ENCODE assay signal across 8 cellular contexts in genomic region chr2:172480301-172481218, GRCh38. TPM values are rescaled to one million over a fixed set of nuclear protein-coding genes. Genes with fewer than 3 reads are reported as not detected.
DNase-seq lines count a peak whose midpoint lies in the region; ATAC-seq lines count a peak whose summit lies in the region.
"Had no signal": no experiment of that assay in that cellular context is flagged by ENCODE, and none has a peak within 500 bp of the region (broad histone marks: within the 10 kb centered on the region; RNA-seq: fewer than 3 reads in every experiment).

No MANE protein-coding gene starts in this region.

- no peaks in the 10 kb centered on the region for H3K27me3 Mint-ChIP-seq in activated naive CD8-positive, alpha-beta T cell treated with anti-CD3 and anti-CD28 coated beads for 36 hours

- no peak overlapping the region for H3K27ac Mint-ChIP-seq in activated naive CD8-positive, alpha-beta T cell treated with anti-CD3 and anti-CD28 coated beads for 36 hours
- peak overlapping the region; percentile 64 for H3K27ac Mint-ChIP-seq in stimulated activated effector memory CD8-positive, alpha-beta T cell treated with anti-CD3 and anti-CD28 coated beads, Interleukin-12 subunit alpha, Interleukin-12 subunit beta, amount 100 ng/mL, for 72 hours

- H3K4me3 Mint-ChIP-seq in activated naive CD8-positive, alpha-beta T cell treated with anti-CD3 and anti-CD28 coated beads for 36 hours: no peak overlapping the region
- no peak overlapping the region for H3K4me3 Mint-ChIP-seq in stimulated activated effector memory CD8-positive, alpha-beta T cell treated with anti-CD3 and anti-CD28 coated beads, Interleukin-12 subunit alpha, Interleukin-12 subunit beta, amount 100 ng/mL, for 72 hours

- H3K36me3 Mint-ChIP-seq in activated naive CD8-positive, alpha-beta T cell treated with anti-CD3 and anti-CD28 coated beads for 36 hours: peaks cover 12% of the 10 kb centered on the region
- peaks cover 23% of the 10 kb centered on the region for H3K36me3 Mint-ChIP-seq in stimulated activated effector memory CD8-positive, alpha-beta T cell treated with anti-CD3 and anti-CD28 coated beads, Interleukin-12 subunit alpha, Interleukin-12 subunit beta, amount 100 ng/mL, for 72 hours

- intact Hi-C loops in head of caudate nucleus (cut with DNase I): no loop called here

- peaks cover 57% of the 10 kb centered on the region for H3K4me1 Mint-ChIP-seq in activated naive CD8-positive, alpha-beta T cell treated with anti-CD3 and anti-CD28 coated beads for 36 hours
- peaks cover 15% of the 10 kb centered on the region for H3K4me1 Mint-ChIP-seq in stimulated activated effector memory CD8-positive, alpha-beta T cell treated with anti-CD3 and anti-CD28 coated beads, Interleukin-12 subunit alpha, Interleukin-12 subunit beta, amount 100 ng/mL, for 72 hours

- peak; percentile 65 for ATAC-seq in stimulated activated effector memory CD8-positive, alpha-beta T cell treated with anti-CD3 and anti-CD28 coated beads, Interleukin-12 subunit alpha, Interleukin-12 subunit beta, amount 100 ng/mL, for 72 hours
- ATAC-seq in HG03280 (IDR thresholded peaks at IDR 0.05; ENCODE audit: unreplicated experiment): no peak

- peak; percentile 64 for DNase-seq in HuH-7 (ENCODE audit: low spot score)
- DNase-seq in activated naive CD8-positive, alpha-beta T cell treated with anti-CD3 and anti-CD28 coated beads for 36 hours: peak; percentile 37
- DNase-seq in iris pigment epithelial cell (ENCODE audit: low read depth): peak; percentile 14
- no peak for DNase-seq in stimulated activated effector memory CD8-positive, alpha-beta T cell treated with anti-CD3 and anti-CD28 coated beads, Interleukin-12 subunit alpha, Interleukin-12 subunit beta, amount 100 ng/mL, for 72 hours (ENCODE audit: low spot score in 2 of 2)
- DNase-seq in head of caudate nucleus: no peak
- no peak for DNase-seq in NCI-H510A (lab: John Stamatoyannopoulos, UW)
- DNase-seq: GM23248 had no signal

- no peaks in the 10 kb centered on the region for H3K9me3 Mint-ChIP-seq in activated naive CD8-positive, alpha-beta T cell treated with anti-CD3 and anti-CD28 coated beads for 36 hours
- no peaks in the 10 kb centered on the region for H3K9me3 Mint-ChIP-seq in stimulated activated effector memory CD8-positive, alpha-beta T cell treated with anti-CD3 and anti-CD28 coated beads, Interleukin-12 subunit alpha, Interleukin-12 subunit beta, amount 100 ng/mL, for 72 hours

RNA-seq across cellular contexts. Expression of gene ITGA6, which starts 53.2 kb away (rescaled TPM):
- 10 to 100 TPM in 1 of 2 experiments, 1 to 10 TPM in 1; 9.6 to 10.2 TPM for total RNA-seq in activated naive CD8-positive, alpha-beta T cell treated with anti-CD3 and anti-CD28 coated beads for 36 hours

Comparison
In these comparisons a context has a peak if more than half of its experiments do, and no peak if none do; other contexts are left out.
1. DNase-seq: peak in HuH-7 (single experiment), activated naive CD8-positive, alpha-beta T cell treated with anti-CD3 and anti-CD28 coated beads for 36 hours (single experiment) and iris pigment epithelial cell (single experiment); none in stimulated activated effector memory CD8-positive, alpha-beta T cell treated with anti-CD3 and anti-CD28 coated beads, Interleukin-12 subunit alpha, Interleukin-12 subunit beta, amount 100 ng/mL, for 72 hours (0 of 2), head of caudate nucleus (0 of 42) and NCI-H510A (single experiment).